Comparison of ENCODE assay signal across 11 cellular contexts in genomic region chr2:134173338-134174016, GRCh38.
DNase-seq lines count a peak whose midpoint lies in the region; ATAC-seq, FAIRE-seq and TF ChIP-seq lines count a peak whose summit lies in the region.
"Had no signal": no experiment of that assay in that cellular context is flagged by ENCODE, and none has a peak within 500 bp of the region (broad histone marks: within the 10 kb centered on the region; RNA-seq: fewer than 3 reads in every experiment).

No MANE protein-coding gene starts in this region.

- H3K79me2 ChIP-seq in K562 (ENCODE audit: control insufficient read depth, insufficient read depth, low read length), result no peaks in the 10 kb centered on the region

- no peak for TF ChIP-seq POLR2A in K562 (conservative IDR thresholded peaks at IDR 0.05)

- no peak for TF ChIP-seq RAD21 in K562 (CRISPR knock-in tag; conservative IDR thresholded peaks at IDR 0.05 in 1 of 2, IDR thresholded peaks at IDR 0.05 in 1 of 2)

- FAIRE-seq in K562 (lab: Jason Lieb, UNC), result no peak

- CTCF ChIA-PET in K562 (lab: Yijun Ruan, JAX; ENCODE audit: low intra/inter-chr PET ratio), result no interaction called here

- BruUV-seq in K562 (replicated peaks; lab: Mats Ljungman, UMichigan), result no TSS peak

- H3K9me3 ChIP-seq in BLaER1, result no peaks in the 10 kb centered on the region
- H3K9me3 ChIP-seq in K562 (replicated peaks; ENCODE audit: control insufficient read depth, insufficient read depth, low read depth, low read length), result no peaks in the 10 kb centered on the region
- H3K9me3 ChIP-seq in mucosa of rectum (ENCODE audit: control insufficient read depth in 2 of 2, low read length in 2 of 2), result no peaks in the 10 kb centered on the region
- H3K9me3 ChIP-seq: BLaER1 treated with 17β-estradiol and CSF1 and Interleukin-3, amounts not matched to agents 10 nM and 100 nM; SJSA1 had no signal

- POLR2A ChIA-PET in K562 (lab: Yijun Ruan, JAX), result interaction anchor here (0.8 to 1.7 kb wide), 3 partner anchors 11 to 55 kb away, joined by 3 to 4 read pairs (median 4); no protein-coding TSS in a partner anchor

- H3K4me1 ChIP-seq in BLaER1 (peaks cover 52% of the 10 kb centered on the region), K562 (replicated peaks in 1 of 2; ENCODE audit: control insufficient read depth in 2 of 2, insufficient read depth in 2 of 2, low read length in 2 of 2) (peaks cover 4 to 14% of the 10 kb centered on the region in 2 experiments; a peak in 4 of 5 replicates), mucosa of rectum (ENCODE audit: control insufficient read depth in 2 of 2, insufficient read depth in 2 of 2, low read length in 2 of 2) (peaks cover 23 to 41% of the 10 kb centered on the region in 2 donors)
- H3K4me1 ChIP-seq: SJSA1 had no signal

- intact Hi-C loops in K562 (cut with micrococcal nuclease), result no loop called here

- TF ChIP-seq EP300 in K562 (IDR thresholded peaks at IDR 0.05; ENCODE audit: low read length), result no peak

- DNase-seq in NCI-H1694 (lab: John Stamatoyannopoulos, UW) (peak; percentile 78), K562 (ENCODE audit: extremely low read depth in 1 of 4, low spot score in 3 of 4) (no peak), SKM-1 treated with dmso at 0.1 percent for 144 hours (lab: John Stamatoyannopoulos, UW; ENCODE audit: unreplicated experiment) (no peak), RPMI8226 (no peak)
- no peak for DNase-seq in activated CD8-positive, alpha-beta memory T cell treated with anti-CD3 and anti-CD28 coated beads, Interleukin-2, amount 50 U/mL, for 48 hours
- DNase-seq: activated CD8-positive, alpha-beta memory T cell treated with anti-CD3 and anti-CD28 coated beads, Interleukin-2, amount 10 ng/mL, durations not matched to agents 7 days and 5 days had no signal

- H3K4me3 ChIP-seq in BLaER1, result no peak overlapping the region
- H3K4me3 ChIP-seq in K562, result no peak overlapping the region
- peak overlapping the region; percentile 25 to 39 for H3K4me3 ChIP-seq in mucosa of rectum (ENCODE audit: low read length in 2 of 2)
- H3K4me3 ChIP-seq: BLaER1 treated with 17β-estradiol and CSF1 and Interleukin-3, amounts not matched to agents 10 nM and 100 nM; SJSA1 had no signal

- in situ Hi-C loops in K562 (cut with MboI), result no loop called here

- H3K27me3 ChIP-seq in BLaER1 (no peaks in the 10 kb centered on the region), K562 (ENCODE audit: control insufficient read depth in 2 of 2, insufficient read depth in 2 of 2, low read length in 2 of 2) (no peaks in the 10 kb centered on the region), mucosa of rectum (ENCODE audit: control insufficient read depth in 2 of 2, insufficient read depth in 2 of 2, low read length in 2 of 2) (no peaks in the 10 kb centered on the region)
- H3K27me3 ChIP-seq: BLaER1 treated with 17β-estradiol and CSF1 and Interleukin-3, amounts not matched to agents 10 nM and 100 nM; SJSA1 had no signal

- peak overlapping the region; percentile 27; the same call in 1 of the 2 replicates for H2AFZ ChIP-seq in K562 (ENCODE audit: low read depth, low read length)

- H3K9ac ChIP-seq in BLaER1, result no peak overlapping the region
- H3K9ac ChIP-seq in K562 (ENCODE audit: insufficient read depth in 1 of 2, low read depth in 2 of 2, low read length in 2 of 2), result peak overlapping the region in 1 of 2 experiments; percentile 31; a peak in 1 of 4 replicates
- H3K9ac ChIP-seq in mucosa of rectum (ENCODE audit: low read depth in 1 of 2, low read length in 2 of 2), result peak overlapping the region in 1 of 2 donors; percentile 65
- H3K9ac ChIP-seq: BLaER1 treated with 17β-estradiol and CSF1 and Interleukin-3, amounts not matched to agents 10 nM and 100 nM had no signal

- H4K20me1 ChIP-seq in BLaER1 (peaks cover 100% of the 10 kb centered on the region), K562 (replicated peaks; ENCODE audit: control insufficient read depth, insufficient read depth, low read length) (no peaks in the 10 kb centered on the region)

- H3K4me2 ChIP-seq in BLaER1 (0 out of 2 replicates have a peak overlapping the region, but pooled peaks have one; percentile 13), K562 (ENCODE audit: insufficient read depth, low read length) (no peak overlapping the region)

- H3K27ac ChIP-seq in BLaER1 (no peak overlapping the region), K562 (ENCODE audit: extremely low read depth, low read depth, low read length) (no peak overlapping the region), mucosa of rectum (ENCODE audit: low read depth in 2 of 2, low read length in 2 of 2) (peak overlapping the region; percentile 75 to 85)
- H3K27ac ChIP-seq: BLaER1 treated with 17β-estradiol and CSF1 and Interleukin-3, amounts not matched to agents 10 nM and 100 nM; SJSA1 had no signal

- no peaks in the 10 kb centered on the region for H3K9me1 ChIP-seq in K562 (ENCODE audit: control insufficient read depth, insufficient read depth, low read length)

- TF ChIP-seq CTCF in K562 (IDR thresholded peaks at IDR 0.05 in 2 of 3, conservative IDR thresholded peaks at IDR 0.05 in 1 of 3; ENCODE audit: insufficient read depth in 2 of 3, low read depth in 1 of 3, low read length in 3 of 3), result no peak

- WGBS in K562 (ENCODE audit: insufficient coverage, low coverage, missing lambda C conversion rate), result 57% methylated on average over 13 of the region's 14 CpGs

- ATAC-seq in K562 (peak; percentile 15; the same call in 1 of the 3 replicates), GM19397 (IDR thresholded peaks at IDR 0.05; ENCODE audit: unreplicated experiment) (no peak)
- ATAC-seq: activated CD8-positive, alpha-beta memory T cell treated with anti-CD3 and anti-CD28 coated beads, Interleukin-2, amount 10 ng/mL, durations not matched to agents 7 days and 5 days had no signal

- peaks cover 73% of the 10 kb centered on the region for H3K36me3 ChIP-seq in BLaER1
- no peaks in the 10 kb centered on the region; the same call in 2 of the 3 replicates for H3K36me3 ChIP-seq in K562 (ENCODE audit: control insufficient read depth, insufficient read depth, low read length)
- no peaks in the 10 kb centered on the region for H3K36me3 ChIP-seq in mucosa of rectum (ENCODE audit: control insufficient read depth in 2 of 2, insufficient read depth in 2 of 2, low read length in 2 of 2)
- H3K36me3 ChIP-seq: SJSA1 had no signal

TF ChIP-seq in K562, 482 proteins besides CTCF, POLR2A, EP300 and RAD21 (continues in another document):
- TF ChIP-seq NFXL1 (CRISPR knock-in tag; IDR thresholded peaks at IDR 0.05), result no peak
- 0 out of 4 replicates have a peak, but pooled peaks of 1 of the 2 experiments have one; percentile 16 for TF ChIP-seq MNT (conservative IDR thresholded peaks at IDR 0.05)
- peak; percentile 70; the same call in 1 of the 2 replicates for TF ChIP-seq MEF2D (tag; conservative IDR thresholded peaks at IDR 0.05; ENCODE audit: low read depth)
- TF ChIP-seq, protein P1, sequence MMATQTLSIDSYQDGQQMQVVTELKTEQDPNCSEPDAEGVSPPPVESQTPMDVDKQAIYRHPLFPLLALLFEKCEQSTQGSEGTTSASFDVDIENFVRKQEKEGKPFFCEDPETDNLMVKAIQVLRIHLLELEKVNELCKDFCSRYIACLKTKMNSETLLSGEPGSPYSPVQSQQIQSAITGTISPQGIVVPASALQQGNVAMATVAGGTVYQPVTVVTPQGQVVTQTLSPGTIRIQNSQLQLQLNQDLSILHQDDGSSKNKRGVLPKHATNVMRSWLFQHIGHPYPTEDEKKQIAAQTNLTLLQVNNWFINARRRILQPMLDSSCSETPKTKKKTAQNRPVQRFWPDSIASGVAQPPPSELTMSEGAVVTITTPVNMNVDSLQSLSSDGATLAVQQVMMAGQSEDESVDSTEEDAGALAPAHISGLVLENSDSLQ (IDR thresholded peaks at IDR 0.05), result peak; percentile 45; the same call in 1 of the 2 replicates

Comparison
In these comparisons a context has a peak if more than half of its experiments do, and no peak if none do; other contexts are left out.
1. H3K27ac ChIP-seq: peak in mucosa of rectum (2 of 2); none in BLaER1 (single experiment) and K562 (single experiment).
2. H3K4me3 ChIP-seq: peak in mucosa of rectum (2 of 2); none in BLaER1 (single experiment) and K562 (single experiment).